In the genomic region with DNA sequence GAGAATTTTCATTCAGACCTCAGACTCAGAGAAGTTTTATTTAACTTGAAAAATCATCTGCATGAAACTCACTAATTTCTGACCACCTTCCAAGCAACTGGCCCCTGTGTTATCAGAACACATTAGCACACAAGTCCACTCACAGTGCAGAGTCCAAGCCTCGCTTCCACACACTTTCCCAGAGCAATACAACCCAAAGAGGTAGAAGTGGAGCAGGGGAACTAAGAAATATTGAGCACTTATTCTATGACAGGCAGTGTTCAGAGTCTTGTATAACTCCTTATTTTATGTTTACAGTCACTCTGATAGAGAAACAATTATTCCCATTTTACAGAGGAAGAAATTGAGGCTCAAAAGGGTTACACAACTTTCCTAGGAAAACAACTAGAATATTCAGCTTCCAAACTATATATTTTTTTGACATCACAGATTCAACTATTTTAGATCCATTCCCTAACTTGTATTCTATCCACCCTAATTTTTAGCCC, we compare ENCODE assay signal across 2 cellular contexts.
TF ChIP-seq lines count a peak whose summit lies in the region.

No MANE protein-coding gene starts in this region.

TF ChIP-seq in GM23338, 12 proteins besides CTCF, POLR2A, EP300 and RAD21:
- no peak for TF ChIP-seq EZH2 (IDR thresholded peaks at IDR 0.05; ENCODE audit: low read depth, unreplicated experiment)
- TF ChIP-seq, protein P1, sequence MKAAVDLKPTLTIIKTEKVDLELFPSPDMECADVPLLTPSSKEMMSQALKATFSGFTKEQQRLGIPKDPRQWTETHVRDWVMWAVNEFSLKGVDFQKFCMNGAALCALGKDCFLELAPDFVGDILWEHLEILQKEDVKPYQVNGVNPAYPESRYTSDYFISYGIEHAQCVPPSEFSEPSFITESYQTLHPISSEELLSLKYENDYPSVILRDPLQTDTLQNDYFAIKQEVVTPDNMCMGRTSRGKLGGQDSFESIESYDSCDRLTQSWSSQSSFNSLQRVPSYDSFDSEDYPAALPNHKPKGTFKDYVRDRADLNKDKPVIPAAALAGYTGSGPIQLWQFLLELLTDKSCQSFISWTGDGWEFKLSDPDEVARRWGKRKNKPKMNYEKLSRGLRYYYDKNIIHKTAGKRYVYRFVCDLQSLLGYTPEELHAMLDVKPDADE (IDR thresholded peaks at IDR 0.05) = no peak
- TF ChIP-seq STAT1 (IDR thresholded peaks at IDR 0.05; ENCODE audit: unreplicated experiment) = no peak
- TF ChIP-seq NANOG (IDR thresholded peaks at IDR 0.05; ENCODE audit: borderline replicate concordance) = no peak
- no peak for TF ChIP-seq JUNB (IDR thresholded peaks at IDR 0.05; ENCODE audit: unreplicated experiment)
- no peak for TF ChIP-seq EZH2phosphoT487 (IDR thresholded peaks at IDR 0.05; ENCODE audit: unreplicated experiment)

TF ChIP-seq in WTC11, 78 proteins besides CTCF, POLR2A, EP300 and RAD21:
- TF ChIP-seq RELA (CRISPR knock-in tag; IDR thresholded peaks at IDR 0.05; ENCODE audit: borderline replicate concordance) (no peak), ZNF138 (CRISPR knock-in tag; conservative IDR thresholded peaks at IDR 0.05) (no peak)
- TF ChIP-seq, protein P2, sequence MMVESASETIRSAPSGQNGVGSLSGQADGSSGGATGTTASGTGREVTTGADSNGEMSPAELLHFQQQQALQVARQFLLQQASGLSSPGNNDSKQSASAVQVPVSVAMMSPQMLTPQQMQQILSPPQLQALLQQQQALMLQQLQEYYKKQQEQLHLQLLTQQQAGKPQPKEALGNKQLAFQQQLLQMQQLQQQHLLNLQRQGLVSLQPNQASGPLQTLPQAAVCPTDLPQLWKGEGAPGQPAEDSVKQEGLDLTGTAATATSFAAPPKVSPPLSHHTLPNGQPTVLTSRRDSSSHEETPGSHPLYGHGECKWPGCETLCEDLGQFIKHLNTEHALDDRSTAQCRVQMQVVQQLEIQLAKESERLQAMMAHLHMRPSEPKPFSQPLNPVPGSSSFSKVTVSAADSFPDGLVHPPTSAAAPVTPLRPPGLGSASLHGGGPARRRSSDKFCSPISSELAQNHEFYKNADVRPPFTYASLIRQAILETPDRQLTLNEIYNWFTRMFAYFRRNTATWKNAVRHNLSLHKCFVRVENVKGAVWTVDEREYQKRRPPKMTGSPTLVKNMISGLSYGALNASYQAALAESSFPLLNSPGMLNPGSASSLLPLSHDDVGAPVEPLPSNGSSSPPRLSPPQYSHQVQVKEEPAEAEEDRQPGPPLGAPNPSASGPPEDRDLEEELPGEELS (CRISPR knock-in tag; IDR thresholded peaks at IDR 0.05) = no peak
- TF ChIP-seq, protein P3, sequence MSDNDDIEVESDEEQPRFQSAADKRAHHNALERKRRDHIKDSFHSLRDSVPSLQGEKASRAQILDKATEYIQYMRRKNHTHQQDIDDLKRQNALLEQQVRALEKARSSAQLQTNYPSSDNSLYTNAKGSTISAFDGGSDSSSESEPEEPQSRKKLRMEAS (CRISPR knock-in tag; IDR thresholded peaks at IDR 0.05) = no peak
- TF ChIP-seq, protein P4, sequence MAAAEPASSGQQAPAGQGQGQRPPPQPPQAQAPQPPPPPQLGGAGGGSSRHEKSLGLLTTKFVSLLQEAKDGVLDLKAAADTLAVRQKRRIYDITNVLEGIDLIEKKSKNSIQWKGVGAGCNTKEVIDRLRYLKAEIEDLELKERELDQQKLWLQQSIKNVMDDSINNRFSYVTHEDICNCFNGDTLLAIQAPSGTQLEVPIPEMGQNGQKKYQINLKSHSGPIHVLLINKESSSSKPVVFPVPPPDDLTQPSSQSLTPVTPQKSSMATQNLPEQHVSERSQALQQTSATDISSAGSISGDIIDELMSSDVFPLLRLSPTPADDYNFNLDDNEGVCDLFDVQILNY (CRISPR knock-in tag; IDR thresholded peaks at IDR 0.05) = no peak
- TF ChIP-seq, protein P5, sequence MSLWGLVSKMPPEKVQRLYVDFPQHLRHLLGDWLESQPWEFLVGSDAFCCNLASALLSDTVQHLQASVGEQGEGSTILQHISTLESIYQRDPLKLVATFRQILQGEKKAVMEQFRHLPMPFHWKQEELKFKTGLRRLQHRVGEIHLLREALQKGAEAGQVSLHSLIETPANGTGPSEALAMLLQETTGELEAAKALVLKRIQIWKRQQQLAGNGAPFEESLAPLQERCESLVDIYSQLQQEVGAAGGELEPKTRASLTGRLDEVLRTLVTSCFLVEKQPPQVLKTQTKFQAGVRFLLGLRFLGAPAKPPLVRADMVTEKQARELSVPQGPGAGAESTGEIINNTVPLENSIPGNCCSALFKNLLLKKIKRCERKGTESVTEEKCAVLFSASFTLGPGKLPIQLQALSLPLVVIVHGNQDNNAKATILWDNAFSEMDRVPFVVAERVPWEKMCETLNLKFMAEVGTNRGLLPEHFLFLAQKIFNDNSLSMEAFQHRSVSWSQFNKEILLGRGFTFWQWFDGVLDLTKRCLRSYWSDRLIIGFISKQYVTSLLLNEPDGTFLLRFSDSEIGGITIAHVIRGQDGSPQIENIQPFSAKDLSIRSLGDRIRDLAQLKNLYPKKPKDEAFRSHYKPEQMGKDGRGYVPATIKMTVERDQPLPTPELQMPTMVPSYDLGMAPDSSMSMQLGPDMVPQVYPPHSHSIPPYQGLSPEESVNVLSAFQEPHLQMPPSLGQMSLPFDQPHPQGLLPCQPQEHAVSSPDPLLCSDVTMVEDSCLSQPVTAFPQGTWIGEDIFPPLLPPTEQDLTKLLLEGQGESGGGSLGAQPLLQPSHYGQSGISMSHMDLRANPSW (CRISPR knock-in tag; conservative IDR thresholded peaks at IDR 0.05; ENCODE audit: low read depth) = no peak
